In genomic region chr9:136410500-136411287, GRCh38 we compare ENCODE assay signal across 8 cellular contexts. TPM values are rescaled to one million over a fixed set of nuclear protein-coding genes. Genes with fewer than 3 reads are reported as not detected.
A peak's percentile ranks its signal among the peaks of the same experiment; 100 is the strongest.
DNase-seq lines count a peak whose midpoint lies in the region; TF ChIP-seq lines count a peak whose summit lies in the region.

Gene ENTR1 (minus strand): TSS chr9:136410614. CDS start chr9:136410397, 217 bp downstream.
Gene PMPCA (plus strand): TSS chr9:136410658. CDS start chr9:136410669, 11 bp downstream.

- no peaks in the 10 kb centered on the region for H4K20me1 ChIP-seq in neural cell (ENCODE audit: insufficient read depth)

- H3K4me1 ChIP-seq in SJCRH30: peaks cover 5% of the 10 kb centered on the region

- H3K27me3 Mint-ChIP-seq in stimulated activated naive CD8-positive, alpha-beta T cell treated with anti-CD3 and anti-CD28 coated beads, Interleukin-15, Interleukin-2, amounts not matched to agents 100 ng/mL and 50 ng/mL, for 24 hours: no peaks in the 10 kb centered on the region

- H3K9me3 ChIP-seq in MG63 (no peaks in the 10 kb centered on the region), SJCRH30 (replicated peaks) (no peaks in the 10 kb centered on the region), neural cell (ENCODE audit: low read length) (no peaks in the 10 kb centered on the region)

- H3K9me3 Mint-ChIP-seq in stimulated activated naive CD8-positive, alpha-beta T cell treated with anti-CD3 and anti-CD28 coated beads, Interleukin-15, Interleukin-2, amounts not matched to agents 100 ng/mL and 50 ng/mL, for 24 hours: no peaks in the 10 kb centered on the region

- DNase-seq in EH (ENCODE audit: low read depth): peak; percentile 88
- DNase-seq in H7: peak; percentile 100
- DNase-seq in MG63: peak; percentile 88
- DNase-seq in SJCRH30: peak; percentile 92
- DNase-seq in activated gamma-delta T cell treated with Interleukin-2 at 50 U/mL for 16 hours: peak; percentile 93
- peak; percentile 88 to 97 for DNase-seq in foreskin fibroblast

- H3K36me3 ChIP-seq in H7 (replicated peaks; ENCODE audit: control insufficient read depth, insufficient read depth, low read length): peaks cover 43% of the 10 kb centered on the region
- peaks cover 77% of the 10 kb centered on the region for H3K36me3 ChIP-seq in MG63
- H3K36me3 ChIP-seq in SJCRH30: peaks cover 54% of the 10 kb centered on the region
- H3K36me3 ChIP-seq in neural cell (ENCODE audit: insufficient read depth, low read length): no peaks in the 10 kb centered on the region

- H3K79me2 ChIP-seq in neural cell (replicated peaks; ENCODE audit: insufficient read depth, low read length): peaks cover 34% of the 10 kb centered on the region

- H3K9ac ChIP-seq in neural cell (ENCODE audit: low read length): peak within 1 kb of the TSS; percentile 83

- peak within 1 kb of the TSS; percentile 4 for H2AFZ ChIP-seq in neural cell (ENCODE audit: low read depth, low read length)

- no peaks in the 10 kb centered on the region for H3K9me2 ChIP-seq in neural cell (ENCODE audit: insufficient read depth, low read length)

- peak within 1 kb of the TSS; percentile 94 for H3K27ac Mint-ChIP-seq in stimulated activated naive CD8-positive, alpha-beta T cell treated with anti-CD3 and anti-CD28 coated beads, Interleukin-15, Interleukin-2, amounts not matched to agents 100 ng/mL and 50 ng/mL, for 24 hours

- peak within 1 kb of the TSS; percentile 77 for H3K4me2 ChIP-seq in neural cell (ENCODE audit: low read length)

- no peak for TF ChIP-seq CTCF in foreskin fibroblast (IDR thresholded peaks at IDR 0.05; ENCODE audit: low read depth, low read length)
- TF ChIP-seq CTCF in neural cell (IDR thresholded peaks at IDR 0.05; ENCODE audit: poor library complexity, severe bottlenecking): no peak

- H3F3A ChIP-seq in neural cell (ENCODE audit: insufficient read depth, low read length, poor library complexity, severe bottlenecking): no peaks in the 10 kb centered on the region

- H3K4me3 Mint-ChIP-seq in stimulated activated naive CD8-positive, alpha-beta T cell treated with anti-CD3 and anti-CD28 coated beads, Interleukin-15, Interleukin-2, amounts not matched to agents 100 ng/mL and 50 ng/mL, for 24 hours: peak within 1 kb of the TSS; percentile 98

- TF ChIP-seq EP300 in neural cell (conservative IDR thresholded peaks at IDR 0.05; ENCODE audit: poor library complexity, severe bottlenecking): peak; percentile 48

- no peak for TF ChIP-seq RAD21 in neural cell (conservative IDR thresholded peaks at IDR 0.05)

- peak within 1 kb of the TSS; percentile 68 for H3K27ac ChIP-seq in SJCRH30
- H3K27ac ChIP-seq in neural cell (ENCODE audit: low read length): peak within 1 kb of the TSS; percentile 75

- H3K4me3 ChIP-seq in H7 (ENCODE audit: insufficient read depth, low read depth, low read length) (peak within 1 kb of the TSS; percentile 99), MG63 (peak within 1 kb of the TSS; percentile 99), SJCRH30 (peak within 1 kb of the TSS; percentile 94), foreskin fibroblast (ENCODE audit: low read depth in 1 of 2, low read length in 2 of 2) (peak within 1 kb of the TSS; percentile 89 to 91), neural cell (ENCODE audit: low read length) (peak within 1 kb of the TSS; percentile 97)

- H3K27me3 ChIP-seq in H7 (ENCODE audit: control insufficient read depth, insufficient read depth, low read length) (no peaks in the 10 kb centered on the region), MG63 (no peaks in the 10 kb centered on the region), SJCRH30 (no peaks in the 10 kb centered on the region), neural cell (ENCODE audit: insufficient read depth, low read depth, low read length) (no peaks in the 10 kb centered on the region)

- H3K4me1 Mint-ChIP-seq in stimulated activated naive CD8-positive, alpha-beta T cell treated with anti-CD3 and anti-CD28 coated beads, Interleukin-15, Interleukin-2, amounts not matched to agents 100 ng/mL and 50 ng/mL, for 24 hours (ENCODE audit: low read depth): peaks cover 54% of the 10 kb centered on the region

- peaks cover 60% of the 10 kb centered on the region for H3K36me3 Mint-ChIP-seq in stimulated activated naive CD8-positive, alpha-beta T cell treated with anti-CD3 and anti-CD28 coated beads, Interleukin-15, Interleukin-2, amounts not matched to agents 100 ng/mL and 50 ng/mL, for 24 hours (ENCODE audit: low read depth)

TF ChIP-seq in neural cell, 6 proteins besides CTCF, POLR2A, EP300 and RAD21:
- TF ChIP-seq EZH2 (IDR thresholded peaks at IDR 0.05; ENCODE audit: borderline replicate concordance, insufficient read depth, low read length, poor library complexity, severe bottlenecking) (no peak), SMC3 (conservative IDR thresholded peaks at IDR 0.05; ENCODE audit: poor library complexity) (no peak), REST (IDR thresholded peaks at IDR 0.05; ENCODE audit: borderline replicate concordance) (peak; percentile 61), MXI1 (conservative IDR thresholded peaks at IDR 0.05; ENCODE audit: poor library complexity, severe bottlenecking) (peak; percentile 66), TAF1 (IDR thresholded peaks at IDR 0.05; ENCODE audit: low read depth) (peak; percentile 71), POLR2AphosphoS5 (IDR thresholded peaks at IDR 0.05) (peak; percentile 99)

RNA-seq across cellular contexts. Expression of gene ENTR1, which starts in this region (rescaled TPM):
- total RNA-seq in H7 (2014; rRNA removed; shearing (Covaris generic)): 116 and 141 TPM in 2 replicates
- 65.6 and 95.9 TPM in 2 replicates for total RNA-seq in MG63 (2014; rRNA removed; shearing (Covaris generic); ENCODE audit: low replicate concordance)
- total RNA-seq in SJCRH30 (2014; rRNA removed; shearing (Covaris generic)): 56.5 and 72.0 TPM in 2 replicates
- polyA plus RNA-seq in neural cell: 63.7 and 72.1 TPM in 2 replicates
- 23.8 and 32.4 TPM in 2 replicates for polyA minus RNA-seq in neural cell

RNA-seq across cellular contexts. Expression of gene PMPCA, which starts in this region (rescaled TPM):
- 95.7 and 100 TPM in 2 replicates for total RNA-seq in H7 (2014; rRNA removed; shearing (Covaris generic))
- total RNA-seq in MG63 (2014; rRNA removed; shearing (Covaris generic); ENCODE audit: low replicate concordance): 56.3 and 83.7 TPM in 2 replicates
- total RNA-seq in SJCRH30 (2014; rRNA removed; shearing (Covaris generic)): 82.0 and 87.1 TPM in 2 replicates
- polyA plus RNA-seq in neural cell: 61.3 and 62.6 TPM in 2 replicates
- 38.7 and 43.9 TPM in 2 replicates for polyA minus RNA-seq in neural cell

Comparison
In these comparisons a context has a peak if more than half of its experiments do, and no peak if none do; other contexts are left out.
1. Peak in every context shown above with its lines: DNase-seq, H3K4me3 ChIP-seq and H3K27ac ChIP-seq.